Comparison of ENCODE assay signal across 2 cellular contexts in the genomic region with DNA sequence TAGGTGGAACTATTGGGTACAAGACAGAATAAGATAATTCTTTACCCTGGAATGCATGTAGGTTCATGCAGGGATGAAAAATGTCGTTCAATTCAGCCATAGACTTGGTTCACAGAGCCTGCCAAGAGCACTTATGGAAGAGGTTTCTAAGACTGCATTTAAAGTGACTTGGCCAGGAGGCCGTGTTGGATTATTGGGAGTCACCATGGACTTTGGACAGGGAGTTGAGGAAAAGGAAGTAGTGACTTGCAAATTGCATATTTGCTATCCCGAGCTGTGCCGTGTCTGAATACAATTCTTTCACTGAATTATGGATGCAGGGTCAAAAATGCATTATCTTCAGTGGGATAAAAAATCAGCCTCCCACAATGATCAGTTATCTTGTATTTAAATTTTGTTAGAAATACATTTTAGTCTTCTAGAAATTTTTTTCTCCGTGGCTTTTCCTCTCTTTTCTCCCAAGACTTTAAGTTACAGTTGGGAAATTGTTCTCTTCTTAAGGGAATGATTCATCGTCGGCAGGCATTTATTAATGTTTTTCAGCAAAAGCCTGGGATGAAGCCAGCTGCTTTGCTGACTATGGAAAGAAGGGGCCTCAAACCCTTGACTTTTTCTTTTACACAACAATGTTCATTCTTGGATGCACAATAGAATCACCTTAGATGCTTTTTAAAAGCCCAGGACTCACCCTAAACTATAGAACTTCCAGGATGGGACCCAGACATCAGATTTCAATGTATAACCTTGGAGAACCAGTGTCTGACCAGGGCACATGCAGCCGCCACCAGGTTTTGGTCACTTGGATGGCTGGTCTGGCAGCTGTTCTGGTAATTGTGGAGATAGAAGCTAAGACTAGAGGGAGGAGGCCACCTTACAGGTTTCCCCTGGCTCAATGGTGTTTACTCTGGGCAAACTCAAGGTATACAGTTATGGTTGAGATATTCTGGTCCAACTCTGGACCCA.
TF ChIP-seq lines count a peak whose summit lies in the region.

No MANE protein-coding gene starts in this region.

TF ChIP-seq in A549, 52 proteins besides CTCF, POLR2A, EP300 and RAD21 (continued from another document and continues in another):
- TF ChIP-seq, protein P1, sequence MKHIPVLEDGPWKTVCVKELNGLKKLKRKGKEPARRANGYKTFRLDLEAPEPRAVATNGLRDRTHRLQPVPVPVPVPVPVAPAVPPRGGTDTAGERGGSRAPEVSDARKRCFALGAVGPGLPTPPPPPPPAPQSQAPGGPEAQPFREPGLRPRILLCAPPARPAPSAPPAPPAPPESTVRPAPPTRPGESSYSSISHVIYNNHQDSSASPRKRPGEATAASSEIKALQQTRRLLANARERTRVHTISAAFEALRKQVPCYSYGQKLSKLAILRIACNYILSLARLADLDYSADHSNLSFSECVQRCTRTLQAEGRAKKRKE (CRISPR knock-in tag; IDR thresholded peaks at IDR 0.05; ENCODE audit: low read depth), result no peak
- TF ChIP-seq, protein P2, sequence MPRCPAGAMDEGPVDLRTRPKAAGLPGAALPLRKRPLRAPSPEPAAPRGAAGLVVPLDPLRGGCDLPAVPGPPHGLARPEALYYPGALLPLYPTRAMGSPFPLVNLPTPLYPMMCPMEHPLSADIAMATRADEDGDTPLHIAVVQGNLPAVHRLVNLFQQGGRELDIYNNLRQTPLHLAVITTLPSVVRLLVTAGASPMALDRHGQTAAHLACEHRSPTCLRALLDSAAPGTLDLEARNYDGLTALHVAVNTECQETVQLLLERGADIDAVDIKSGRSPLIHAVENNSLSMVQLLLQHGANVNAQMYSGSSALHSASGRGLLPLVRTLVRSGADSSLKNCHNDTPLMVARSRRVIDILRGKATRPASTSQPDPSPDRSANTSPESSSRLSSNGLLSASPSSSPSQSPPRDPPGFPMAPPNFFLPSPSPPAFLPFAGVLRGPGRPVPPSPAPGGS (IDR thresholded peaks at IDR 0.05), result no peak
- TF ChIP-seq SREBF2 (IDR thresholded peaks at IDR 0.05), result no peak
- TF ChIP-seq, protein P3, sequence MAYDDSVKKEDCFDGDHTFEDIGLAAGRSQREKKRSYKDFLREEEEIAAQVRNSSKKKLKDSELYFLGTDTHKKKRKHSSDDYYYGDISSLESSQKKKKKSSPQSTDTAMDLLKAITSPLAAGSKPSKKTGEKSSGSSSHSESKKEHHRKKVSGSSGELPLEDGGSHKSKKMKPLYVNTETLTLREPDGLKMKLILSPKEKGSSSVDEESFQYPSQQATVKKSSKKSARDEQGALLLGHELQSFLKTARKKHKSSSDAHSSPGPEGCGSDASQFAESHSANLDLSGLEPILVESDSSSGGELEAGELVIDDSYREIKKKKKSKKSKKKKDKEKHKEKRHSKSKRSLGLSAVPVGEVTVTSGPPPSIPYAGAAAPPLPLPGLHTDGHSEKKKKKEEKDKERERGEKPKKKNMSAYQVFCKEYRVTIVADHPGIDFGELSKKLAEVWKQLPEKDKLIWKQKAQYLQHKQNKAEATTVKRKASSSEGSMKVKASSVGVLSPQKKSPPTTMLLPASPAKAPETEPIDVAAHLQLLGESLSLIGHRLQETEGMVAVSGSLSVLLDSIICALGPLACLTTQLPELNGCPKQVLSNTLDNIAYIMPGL (CRISPR knock-in tag; IDR thresholded peaks at IDR 0.05; ENCODE audit: borderline replicate concordance), result no peak
- 0 out of 4 replicates have a peak, but pooled peaks of 1 of the 2 experiments have one; percentile 12 for TF ChIP-seq CEBPB (IDR thresholded peaks at IDR 0.05)
- TF ChIP-seq HEYL (CRISPR knock-in tag; IDR thresholded peaks at IDR 0.05), result no peak
- TF ChIP-seq CHD4 (IDR thresholded peaks at IDR 0.05; ENCODE audit: borderline replicate concordance), result no peak
- TF ChIP-seq, protein P4, sequence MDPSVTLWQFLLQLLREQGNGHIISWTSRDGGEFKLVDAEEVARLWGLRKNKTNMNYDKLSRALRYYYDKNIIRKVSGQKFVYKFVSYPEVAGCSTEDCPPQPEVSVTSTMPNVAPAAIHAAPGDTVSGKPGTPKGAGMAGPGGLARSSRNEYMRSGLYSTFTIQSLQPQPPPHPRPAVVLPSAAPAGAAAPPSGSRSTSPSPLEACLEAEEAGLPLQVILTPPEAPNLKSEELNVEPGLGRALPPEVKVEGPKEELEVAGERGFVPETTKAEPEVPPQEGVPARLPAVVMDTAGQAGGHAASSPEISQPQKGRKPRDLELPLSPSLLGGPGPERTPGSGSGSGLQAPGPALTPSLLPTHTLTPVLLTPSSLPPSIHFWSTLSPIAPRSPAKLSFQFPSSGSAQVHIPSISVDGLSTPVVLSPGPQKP (IDR thresholded peaks at IDR 0.05; ENCODE audit: low read depth, low read length), result no peak
- TF ChIP-seq NR3C1 (IDR thresholded peaks at IDR 0.05), result no peak
- peak; percentile 33 for TF ChIP-seq MAFK (IDR thresholded peaks at IDR 0.05; ENCODE audit: partially characterized antibody)
- no peak for TF ChIP-seq CBX2 (IDR thresholded peaks at IDR 0.05; ENCODE audit: borderline replicate concordance, low read depth)
- no peak for TF ChIP-seq ZSCAN20 (CRISPR knock-in tag; IDR thresholded peaks at IDR 0.05)
- no peak; the same call in 2 of the 3 replicates for TF ChIP-seq SMC3 (IDR thresholded peaks at IDR 0.05)
- no peak for TF ChIP-seq TP53 (CRISPR knock-in tag; IDR thresholded peaks at IDR 0.05)
- peak; percentile 46 for TF ChIP-seq NFE2L2 (conservative IDR thresholded peaks at IDR 0.05; ENCODE audit: low read length)
- TF ChIP-seq RCOR1 (IDR thresholded peaks at IDR 0.05; ENCODE audit: low read depth, low read length), result no peak
- TF ChIP-seq ZNF302 (CRISPR knock-in tag; IDR thresholded peaks at IDR 0.05), result no peak
- no peak for TF ChIP-seq RNF2 (IDR thresholded peaks at IDR 0.05; ENCODE audit: borderline replicate concordance, low read depth)
- TF ChIP-seq, protein P5, sequence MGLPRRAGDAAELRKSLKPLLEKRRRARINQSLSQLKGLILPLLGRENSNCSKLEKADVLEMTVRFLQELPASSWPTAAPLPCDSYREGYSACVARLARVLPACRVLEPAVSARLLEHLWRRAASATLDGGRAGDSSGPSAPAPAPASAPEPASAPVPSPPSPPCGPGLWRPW (IDR thresholded peaks at IDR 0.05), result no peak
- TF ChIP-seq HOXA7 (CRISPR knock-in tag; IDR thresholded peaks at IDR 0.05), result no peak
- no peak for TF ChIP-seq HOXB13 (CRISPR knock-in tag; IDR thresholded peaks at IDR 0.05; ENCODE audit: low read depth)
- TF ChIP-seq, protein P6, sequence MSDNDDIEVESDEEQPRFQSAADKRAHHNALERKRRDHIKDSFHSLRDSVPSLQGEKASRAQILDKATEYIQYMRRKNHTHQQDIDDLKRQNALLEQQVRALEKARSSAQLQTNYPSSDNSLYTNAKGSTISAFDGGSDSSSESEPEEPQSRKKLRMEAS (IDR thresholded peaks at IDR 0.05), result no peak
- no peak for TF ChIP-seq FOSB (CRISPR knock-in tag; IDR thresholded peaks at IDR 0.05)
- TF ChIP-seq, protein P7, sequence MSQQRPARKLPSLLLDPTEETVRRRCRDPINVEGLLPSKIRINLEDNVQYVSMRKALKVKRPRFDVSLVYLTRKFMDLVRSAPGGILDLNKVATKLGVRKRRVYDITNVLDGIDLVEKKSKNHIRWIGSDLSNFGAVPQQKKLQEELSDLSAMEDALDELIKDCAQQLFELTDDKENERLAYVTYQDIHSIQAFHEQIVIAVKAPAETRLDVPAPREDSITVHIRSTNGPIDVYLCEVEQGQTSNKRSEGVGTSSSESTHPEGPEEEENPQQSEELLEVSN (IDR thresholded peaks at IDR 0.05; ENCODE audit: borderline replicate concordance, low read depth), result no peak
- peak; percentile 74; the same call in 1 of the 2 replicates for TF ChIP-seq HOXB5 (CRISPR knock-in tag; IDR thresholded peaks at IDR 0.05)
- no peak for TF ChIP-seq PHF8 (IDR thresholded peaks at IDR 0.05; ENCODE audit: borderline replicate concordance, low read depth)
- no peak; a peak in 1 of 5 replicates for TF ChIP-seq JUN (IDR thresholded peaks at IDR 0.05)

TF ChIP-seq in HepG2, 621 proteins besides CTCF, POLR2A, EP300 and RAD21 (continued from another document):
- TF ChIP-seq, protein P8, sequence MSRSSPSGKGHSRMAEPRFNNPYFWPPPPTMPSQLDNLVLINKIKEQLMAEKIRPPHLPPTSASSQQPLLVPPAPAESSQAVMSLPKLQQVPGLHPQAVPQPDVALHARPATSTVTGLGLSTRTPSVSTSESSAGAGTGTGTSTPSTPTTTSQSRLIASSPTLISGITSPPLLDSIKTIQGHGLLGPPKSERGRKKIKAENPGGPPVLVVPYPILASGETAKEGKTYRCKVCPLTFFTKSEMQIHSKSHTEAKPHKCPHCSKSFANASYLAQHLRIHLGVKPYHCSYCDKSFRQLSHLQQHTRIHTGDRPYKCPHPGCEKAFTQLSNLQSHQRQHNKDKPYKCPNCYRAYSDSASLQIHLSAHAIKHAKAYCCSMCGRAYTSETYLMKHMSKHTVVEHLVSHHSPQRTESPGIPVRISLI (CRISPR knock-in tag; IDR thresholded peaks at IDR 0.05; ENCODE audit: borderline replicate concordance), result no peak
- no peak for TF ChIP-seq TP53 (CRISPR knock-in tag; conservative IDR thresholded peaks at IDR 0.05)
- TF ChIP-seq ZNF383 (CRISPR knock-in tag; IDR thresholded peaks at IDR 0.05; ENCODE audit: borderline replicate concordance), result no peak
- TF ChIP-seq, protein P9, sequence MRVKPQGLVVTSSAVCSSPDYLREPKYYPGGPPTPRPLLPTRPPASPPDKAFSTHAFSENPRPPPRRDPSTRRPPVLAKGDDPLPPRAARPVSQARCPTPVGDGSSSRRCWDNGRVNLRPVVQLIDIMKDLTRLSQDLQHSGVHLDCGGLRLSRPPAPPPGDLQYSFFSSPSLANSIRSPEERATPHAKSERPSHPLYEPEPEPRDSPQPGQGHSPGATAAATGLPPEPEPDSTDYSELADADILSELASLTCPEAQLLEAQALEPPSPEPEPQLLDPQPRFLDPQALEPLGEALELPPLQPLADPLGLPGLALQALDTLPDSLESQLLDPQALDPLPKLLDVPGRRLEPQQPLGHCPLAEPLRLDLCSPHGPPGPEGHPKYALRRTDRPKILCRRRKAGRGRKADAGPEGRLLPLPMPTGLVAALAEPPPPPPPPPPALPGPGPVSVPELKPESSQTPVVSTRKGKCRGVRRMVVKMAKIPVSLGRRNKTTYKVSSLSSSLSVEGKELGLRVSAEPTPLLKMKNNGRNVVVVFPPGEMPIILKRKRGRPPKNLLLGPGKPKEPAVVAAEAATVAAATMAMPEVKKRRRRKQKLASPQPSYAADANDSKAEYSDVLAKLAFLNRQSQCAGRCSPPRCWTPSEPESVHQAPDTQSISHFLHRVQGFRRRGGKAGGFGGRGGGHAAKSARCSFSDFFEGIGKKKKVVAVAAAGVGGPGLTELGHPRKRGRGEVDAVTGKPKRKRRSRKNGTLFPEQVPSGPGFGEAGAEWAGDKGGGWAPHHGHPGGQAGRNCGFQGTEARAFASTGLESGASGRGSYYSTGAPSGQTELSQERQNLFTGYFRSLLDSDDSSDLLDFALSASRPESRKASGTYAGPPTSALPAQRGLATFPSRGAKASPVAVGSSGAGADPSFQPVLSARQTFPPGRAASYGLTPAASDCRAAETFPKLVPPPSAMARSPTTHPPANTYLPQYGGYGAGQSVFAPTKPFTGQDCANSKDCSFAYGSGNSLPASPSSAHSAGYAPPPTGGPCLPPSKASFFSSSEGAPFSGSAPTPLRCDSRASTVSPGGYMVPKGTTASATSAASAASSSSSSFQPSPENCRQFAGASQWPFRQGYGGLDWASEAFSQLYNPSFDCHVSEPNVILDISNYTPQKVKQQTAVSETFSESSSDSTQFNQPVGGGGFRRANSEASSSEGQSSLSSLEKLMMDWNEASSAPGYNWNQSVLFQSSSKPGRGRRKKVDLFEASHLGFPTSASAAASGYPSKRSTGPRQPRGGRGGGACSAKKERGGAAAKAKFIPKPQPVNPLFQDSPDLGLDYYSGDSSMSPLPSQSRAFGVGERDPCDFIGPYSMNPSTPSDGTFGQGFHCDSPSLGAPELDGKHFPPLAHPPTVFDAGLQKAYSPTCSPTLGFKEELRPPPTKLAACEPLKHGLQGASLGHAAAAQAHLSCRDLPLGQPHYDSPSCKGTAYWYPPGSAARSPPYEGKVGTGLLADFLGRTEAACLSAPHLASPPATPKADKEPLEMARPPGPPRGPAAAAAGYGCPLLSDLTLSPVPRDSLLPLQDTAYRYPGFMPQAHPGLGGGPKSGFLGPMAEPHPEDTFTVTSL (CRISPR knock-in tag; IDR thresholded peaks at IDR 0.05; ENCODE audit: borderline replicate concordance), result no peak
- TF ChIP-seq HES4 (CRISPR knock-in tag; IDR thresholded peaks at IDR 0.05; ENCODE audit: borderline replicate concordance), result no peak
- TF ChIP-seq ZNF230 (CRISPR knock-in tag; IDR thresholded peaks at IDR 0.05), result no peak
- TF ChIP-seq, protein P10, sequence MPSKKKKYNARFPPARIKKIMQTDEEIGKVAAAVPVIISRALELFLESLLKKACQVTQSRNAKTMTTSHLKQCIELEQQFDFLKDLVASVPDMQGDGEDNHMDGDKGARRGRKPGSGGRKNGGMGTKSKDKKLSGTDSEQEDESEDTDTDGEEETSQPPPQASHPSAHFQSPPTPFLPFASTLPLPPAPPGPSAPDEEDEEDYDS (CRISPR knock-in tag; IDR thresholded peaks at IDR 0.05), result no peak
- TF ChIP-seq CC2D1A (CRISPR knock-in tag; IDR thresholded peaks at IDR 0.05), result no peak
- TF ChIP-seq BRCA1 (CRISPR knock-in tag; IDR thresholded peaks at IDR 0.05), result no peak
- no peak for TF ChIP-seq ZNF678 (CRISPR knock-in tag; IDR thresholded peaks at IDR 0.05)
- TF ChIP-seq, protein P11, sequence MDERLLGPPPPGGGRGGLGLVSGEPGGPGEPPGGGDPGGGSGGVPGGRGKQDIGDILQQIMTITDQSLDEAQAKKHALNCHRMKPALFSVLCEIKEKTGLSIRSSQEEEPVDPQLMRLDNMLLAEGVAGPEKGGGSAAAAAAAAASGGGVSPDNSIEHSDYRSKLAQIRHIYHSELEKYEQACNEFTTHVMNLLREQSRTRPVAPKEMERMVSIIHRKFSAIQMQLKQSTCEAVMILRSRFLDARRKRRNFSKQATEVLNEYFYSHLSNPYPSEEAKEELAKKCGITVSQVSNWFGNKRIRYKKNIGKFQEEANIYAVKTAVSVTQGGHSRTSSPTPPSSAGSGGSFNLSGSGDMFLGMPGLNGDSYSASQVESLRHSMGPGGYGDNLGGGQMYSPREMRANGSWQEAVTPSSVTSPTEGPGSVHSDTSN (CRISPR knock-in tag; IDR thresholded peaks at IDR 0.05), result no peak
- TF ChIP-seq TEAD3 (CRISPR knock-in tag; optimal IDR thresholded peaks at IDR 0.05; ENCODE audit: borderline replicate concordance), result no peak
TF ChIP-seq in HepG2: peak in this region for 0.
